Comparison of ENCODE assay signal across 16 cellular contexts in genomic region chr12:69252033-69252432, GRCh38. TPM values are rescaled to one million over a fixed set of nuclear protein-coding genes. Genes with fewer than 3 reads are reported as not detected.
A peak's percentile ranks its signal among the peaks of the same experiment; 100 is the strongest.
DNase-seq lines count a peak whose midpoint lies in the region; ATAC-seq and TF ChIP-seq lines count a peak whose summit lies in the region.
"Had no signal": no experiment of that assay in that cellular context is flagged by ENCODE, and none has a peak within 500 bp of the region (broad histone marks: within the 10 kb centered on the region; RNA-seq: fewer than 3 reads in every experiment).

No MANE protein-coding gene starts in this region.

- peak overlapping the region; percentile 26 for H3K4me2 ChIP-seq in Loucy (ENCODE audit: low read depth, low read length, poor library complexity, severe bottlenecking)

- no peaks in the 10 kb centered on the region for H3K27me3 Mint-ChIP-seq in activated T-cell treated with anti-CD3 and anti-CD28 coated beads, Interleukin-2, amount 50 U/mL, for 72 hours (ENCODE audit: low read depth)
- H3K27me3 Mint-ChIP-seq in activated T-cell treated with anti-CD3 and anti-CD28 coated beads, Interleukin-2, amount 50 U/mL, for 4 hours (ENCODE audit: low read depth), result no peaks in the 10 kb centered on the region
- H3K27me3 Mint-ChIP-seq in osteocyte (ENCODE audit: unreplicated experiment), result no peaks in the 10 kb centered on the region
- H3K27me3 Mint-ChIP-seq: activated CD4-positive, alpha-beta T cell treated with anti-CD3 and anti-CD28 coated beads for 36 hours had no signal

- peaks cover 97% of the 10 kb centered on the region for H3K79me2 ChIP-seq in Loucy (ENCODE audit: insufficient read depth, low read length)

- H3K36me3 ChIP-seq in Loucy (ENCODE audit: insufficient read depth, low read length), result peaks cover 40% of the 10 kb centered on the region

- no peaks in the 10 kb centered on the region for H3K9me3 ChIP-seq in Loucy (ENCODE audit: insufficient read depth, low read depth, low read length)
- H3K9me3 ChIP-seq: SJSA1, thyroid gland had no signal

- H3K4me3 ChIP-seq in Loucy (ENCODE audit: low read length, poor library complexity, severe bottlenecking), result no peak overlapping the region
- no peak overlapping the region for H3K4me3 ChIP-seq in choroid plexus epithelial cell (ENCODE audit: low read depth, low read length)
- H3K4me3 ChIP-seq: SJSA1, thyroid gland had no signal

- peaks cover 1 to 12% of the 10 kb centered on the region in 2 donors for H3K36me3 Mint-ChIP-seq in activated T-cell treated with anti-CD3 and anti-CD28 coated beads, Interleukin-2, amount 50 U/mL, for 72 hours (ENCODE audit: insufficient read depth in 2 of 2)
- peaks cover 13% of the 10 kb centered on the region for H3K36me3 Mint-ChIP-seq in activated T-cell treated with anti-CD3 and anti-CD28 coated beads, Interleukin-2, amount 50 U/mL, for 4 hours (ENCODE audit: insufficient read depth)
- peaks cover 17% of the 10 kb centered on the region for H3K36me3 Mint-ChIP-seq in osteocyte (ENCODE audit: unreplicated experiment)

- ATAC-seq in activated T-cell treated with anti-CD3 and anti-CD28 coated beads, Interleukin-2, amount 50 U/mL, for 72 hours (replicated peaks in 1 of 2), result peak; percentile 43 to 59
- ATAC-seq in activated T-cell treated with anti-CD3 and anti-CD28 coated beads, Interleukin-2, amount 50 U/mL, for 4 hours, result no peak
- ATAC-seq: activated CD4-positive, alpha-beta T cell treated with anti-CD3 and anti-CD28 coated beads for 36 hours; activated naive CD4-positive, alpha-beta T cell treated with anti-CD3 and anti-CD28 coated beads, Interleukin-2, amount 50 U/mL, for 72 hours had no signal

- H3K9ac ChIP-seq in Loucy (ENCODE audit: low read depth, low read length, poor library complexity, severe bottlenecking), result no peak overlapping the region

- no peak overlapping the region for H3K4me3 Mint-ChIP-seq in activated T-cell treated with anti-CD3 and anti-CD28 coated beads, Interleukin-2, amount 50 U/mL, for 72 hours
- no peak overlapping the region for H3K4me3 Mint-ChIP-seq in activated T-cell treated with anti-CD3 and anti-CD28 coated beads, Interleukin-2, amount 50 U/mL, for 4 hours
- no peak overlapping the region for H3K4me3 Mint-ChIP-seq in osteocyte (ENCODE audit: unreplicated experiment)
- H3K4me3 Mint-ChIP-seq: activated CD4-positive, alpha-beta T cell treated with anti-CD3 and anti-CD28 coated beads for 36 hours had no signal

- no peaks in the 10 kb centered on the region for H3K9me2 ChIP-seq in Loucy (replicated peaks; ENCODE audit: low read depth, low read length)

- peaks cover 95% of the 10 kb centered on the region for H4K20me1 ChIP-seq in Loucy (ENCODE audit: insufficient read depth, low read length, poor library complexity, severe bottlenecking)

- TF ChIP-seq CTCF in Loucy (conservative IDR thresholded peaks at IDR 0.05; ENCODE audit: low read length) (no peak), choroid plexus epithelial cell (conservative IDR thresholded peaks at IDR 0.05; ENCODE audit: low read depth, low read length) (no peak), osteocyte (IDR thresholded peaks at IDR 0.05) (no peak)

- H3K27ac Mint-ChIP-seq in activated T-cell treated with anti-CD3 and anti-CD28 coated beads, Interleukin-2, amount 50 U/mL, for 72 hours, result peak overlapping the region; percentile 68
- peak overlapping the region; percentile 48 for H3K27ac Mint-ChIP-seq in osteocyte (ENCODE audit: unreplicated experiment)
- H3K27ac Mint-ChIP-seq: activated CD4-positive, alpha-beta T cell treated with anti-CD3 and anti-CD28 coated beads for 36 hours; activated naive CD4-positive, alpha-beta T cell treated with anti-CD3 and anti-CD28 coated beads, Interleukin-2, amount 50 U/mL, for 72 hours had no signal

- 0 out of 2 replicates have a peak, but pooled peaks cover 2% of the 10 kb centered on the region for H3F3A ChIP-seq in Loucy (ENCODE audit: low read depth)

- H3K4me1 ChIP-seq in Loucy (ENCODE audit: insufficient read depth, low read length, poor library complexity, severe bottlenecking), result peaks cover 36% of the 10 kb centered on the region
- H3K4me1 ChIP-seq: SJSA1 had no signal

- no peaks in the 10 kb centered on the region for H3K9me3 Mint-ChIP-seq in activated T-cell treated with anti-CD3 and anti-CD28 coated beads, Interleukin-2, amount 50 U/mL, for 72 hours
- H3K9me3 Mint-ChIP-seq in activated T-cell treated with anti-CD3 and anti-CD28 coated beads, Interleukin-2, amount 50 U/mL, for 4 hours, result no peaks in the 10 kb centered on the region
- no peaks in the 10 kb centered on the region for H3K9me3 Mint-ChIP-seq in osteocyte (ENCODE audit: unreplicated experiment)
- H3K9me3 Mint-ChIP-seq: activated naive CD4-positive, alpha-beta T cell treated with anti-CD3 and anti-CD28 coated beads, Interleukin-2, amount 50 U/mL, for 72 hours had no signal

- H3K27me3 ChIP-seq in Loucy (ENCODE audit: insufficient read depth, low read length, poor library complexity, severe bottlenecking), result no peaks in the 10 kb centered on the region
- H3K27me3 ChIP-seq: thyroid gland had no signal

- H3K4me1 Mint-ChIP-seq in activated T-cell treated with anti-CD3 and anti-CD28 coated beads, Interleukin-2, amount 50 U/mL, for 72 hours (ENCODE audit: low read depth), result peaks cover 62% of the 10 kb centered on the region
- peaks cover 51% of the 10 kb centered on the region for H3K4me1 Mint-ChIP-seq in activated T-cell treated with anti-CD3 and anti-CD28 coated beads, Interleukin-2, amount 50 U/mL, for 4 hours (ENCODE audit: low read depth)
- peaks cover 37% of the 10 kb centered on the region for H3K4me1 Mint-ChIP-seq in osteocyte (ENCODE audit: unreplicated experiment)

- H2AFZ ChIP-seq in Loucy (ENCODE audit: low read length), result no peak overlapping the region

- DNase-seq in activated T-cell treated with anti-CD3 and anti-CD28 coated beads, Interleukin-2, amount 50 U/mL, for 72 hours, result peak in 1 of 2 donors; percentile 11
- no peak for DNase-seq in activated T-cell treated with anti-CD3 and anti-CD28 coated beads, Interleukin-2, amount 50 U/mL, for 4 hours
- DNase-seq in choroid plexus epithelial cell (ENCODE audit: low read depth), result peak; percentile 49
- no peak for DNase-seq in osteocyte (ENCODE audit: extremely low spot score, unreplicated experiment)
- no peak for DNase-seq in DMS79 (lab: John Stamatoyannopoulos, UW)
- DNase-seq in NCI-H1417 treated with DMSO at 0.1 percent for 48 hours (lab: John Stamatoyannopoulos, UW), result no peak
- DNase-seq in AG08396 (ENCODE audit: low spot score), result no peak
- DNase-seq: activated CD4-positive, alpha-beta T cell treated with anti-CD3 and anti-CD28 coated beads for 36 hours; AML-193; head of caudate nucleus; NCI-H510A treated with DMSO at 0.1 percent for 48 hours; retina; thyroid gland had no signal

RNA-seq across cellular contexts. Expression of gene CPSF6, which starts 12.7 kb away (rescaled TPM):
- 10 to 100 TPM; 86.1 to 97.2 TPM for total RNA-seq in activated T-cell treated with anti-CD3 and anti-CD28 coated beads, Interleukin-2, amount 50 U/mL, for 72 hours
- 100 to 1,000 TPM in 1 of 3 donors, 10 to 100 TPM in 2; 94.5 to 103 (median 95.3) TPM for total RNA-seq in activated T-cell treated with anti-CD3 and anti-CD28 coated beads, Interleukin-2, amount 50 U/mL, for 4 hours
- 66.5 and 70.2 TPM in 2 replicates for total RNA-seq in osteocyte

Comparison
In these comparisons a context has a peak if more than half of its experiments do, and no peak if none do; other contexts are left out.
1. ATAC-seq: peak in activated T-cell treated with anti-CD3 and anti-CD28 coated beads, Interleukin-2, amount 50 U/mL, for 72 hours (2 of 2); none in activated T-cell treated with anti-CD3 and anti-CD28 coated beads, Interleukin-2, amount 50 U/mL, for 4 hours (0 of 2).